13 cellular contexts compared by ENCODE assay signal in genomic region chr2:149733936-149734685, GRCh38.
A peak's percentile ranks its signal among the peaks of the same experiment; 100 is the strongest.
DNase-seq lines count a peak whose midpoint lies in the region; ATAC-seq and TF ChIP-seq lines count a peak whose summit lies in the region.
"Had no signal": no experiment of that assay in that cellular context is flagged by ENCODE, and none has a peak within 500 bp of the region (broad histone marks: within the 10 kb centered on the region; RNA-seq: fewer than 3 reads in every experiment).

No MANE protein-coding gene starts in this region.

- no peak overlapping the region for H3K4me3 ChIP-seq in ACC112 (ENCODE audit: low read depth, low read length)
- H3K4me3 ChIP-seq: colonic mucosa had no signal

- peak overlapping the region; percentile 47 for H3K27ac ChIP-seq in ACC112 (ENCODE audit: low read depth, low read length)
- H3K27ac ChIP-seq: colonic mucosa, neutrophil, VCaP had no signal

- no peaks in the 10 kb centered on the region for H3K27me3 ChIP-seq in ACC112 (ENCODE audit: insufficient read depth, low read length)
- H3K27me3 ChIP-seq: colonic mucosa, neutrophil had no signal

- H3K36me3 ChIP-seq in ACC112 (ENCODE audit: insufficient read depth, low read length): no peaks in the 10 kb centered on the region
- H3K36me3 ChIP-seq: colonic mucosa, neutrophil had no signal

- H3K36me3 Mint-ChIP-seq in brain: no peaks in the 10 kb centered on the region
- no peaks in the 10 kb centered on the region for H3K36me3 Mint-ChIP-seq in activated CD8-positive, alpha-beta T cell treated with anti-CD3 and anti-CD28 coated beads for 36 hours (ENCODE audit: low read depth)

- peak overlapping the region; percentile 20 for H2AFZ ChIP-seq in ACC112 (ENCODE audit: low read length, unreplicated experiment)

- peak overlapping the region in 3 of 5 experiments; percentile 24 to 79 (median 33) for H3K27ac Mint-ChIP-seq in brain
- H3K27ac Mint-ChIP-seq in activated CD8-positive, alpha-beta T cell treated with anti-CD3 and anti-CD28 coated beads for 36 hours: no peak overlapping the region

- intact Hi-C loops in activated CD8-positive, alpha-beta T cell treated with anti-CD3 and anti-CD28 coated beads for 36 hours (cut with micrococcal nuclease): no loop called here

- TF ChIP-seq CTCF in brain (conservative IDR thresholded peaks at IDR 0.05): no peak
- TF ChIP-seq CTCF in activated CD8-positive, alpha-beta T cell treated with anti-CD3 and anti-CD28 coated beads for 36 hours (IDR thresholded peaks at IDR 0.05): no peak

- H3K9me3 Mint-ChIP-seq in brain: peaks cover 0 to 5% (median 0%) of the 10 kb centered on the region in 5 experiments
- no peaks in the 10 kb centered on the region for H3K9me3 Mint-ChIP-seq in activated CD8-positive, alpha-beta T cell treated with anti-CD3 and anti-CD28 coated beads for 36 hours

- POLR2A ChIA-PET in activated CD8-positive, alpha-beta T cell treated with anti-CD3 and anti-CD28 coated beads for 36 hours (lab: Charles Lee): no interaction called here

- H3K79me2 ChIP-seq in ACC112 (ENCODE audit: control insufficient read depth, insufficient read depth, low read length, unreplicated experiment): no peaks in the 10 kb centered on the region

- CTCF ChIA-PET in activated CD8-positive, alpha-beta T cell treated with anti-CD3 and anti-CD28 coated beads for 36 hours (lab: Charles Lee): interaction anchor here (0.8 kb wide), 1 partner anchor 10 kb away, joined by 4 read pairs; no protein-coding TSS in a partner anchor

- peaks cover 62% of the 10 kb centered on the region for H3K4me1 Mint-ChIP-seq in brain
- H3K4me1 Mint-ChIP-seq in activated CD8-positive, alpha-beta T cell treated with anti-CD3 and anti-CD28 coated beads for 36 hours (ENCODE audit: low read depth): no peaks in the 10 kb centered on the region

- H3K27me3 Mint-ChIP-seq in brain: peaks cover 7% of the 10 kb centered on the region
- peaks cover 2% of the 10 kb centered on the region for H3K27me3 Mint-ChIP-seq in activated CD8-positive, alpha-beta T cell treated with anti-CD3 and anti-CD28 coated beads for 36 hours

- DNase-seq in HuH-7.5 (ENCODE audit: low spot score) (peak; percentile 23), kidney tubule cell (ENCODE audit: low spot score) (peak; percentile 52)
- DNase-seq in effector CD4-positive, alpha-beta T cell: no peak
- DNase-seq in activated CD8-positive, alpha-beta T cell treated with anti-CD3 and anti-CD28 coated beads for 36 hours: no peak
- DNase-seq: colonic mucosa, NCI-H2081, OCI-M1 had no signal

- H3K4me3 Mint-ChIP-seq in brain: no peak overlapping the region
- H3K4me3 Mint-ChIP-seq in activated CD8-positive, alpha-beta T cell treated with anti-CD3 and anti-CD28 coated beads for 36 hours: no peak overlapping the region

- peaks cover 29% of the 10 kb centered on the region for H3K4me1 ChIP-seq in ACC112 (ENCODE audit: control insufficient read depth, insufficient read depth, low read length, unreplicated experiment)
- H3K4me1 ChIP-seq: colonic mucosa had no signal

- ATAC-seq in HG03342 (IDR thresholded peaks at IDR 0.05; ENCODE audit: unreplicated experiment) (no peak), GM21367 (IDR thresholded peaks at IDR 0.05; ENCODE audit: unreplicated experiment) (no peak)
- ATAC-seq in activated CD8-positive, alpha-beta T cell treated with anti-CD3 and anti-CD28 coated beads for 36 hours: no peak

Comparison
In these comparisons a context has a peak if more than half of its experiments do, and no peak if none do; other contexts are left out.
1. DNase-seq: peak in HuH-7.5 (single experiment) and kidney tubule cell (single experiment); none in effector CD4-positive, alpha-beta T cell (single experiment) and activated CD8-positive, alpha-beta T cell treated with anti-CD3 and anti-CD28 coated beads for 36 hours (single experiment).